ENCODE assay signal across 21 cellular contexts in the genomic region with DNA sequence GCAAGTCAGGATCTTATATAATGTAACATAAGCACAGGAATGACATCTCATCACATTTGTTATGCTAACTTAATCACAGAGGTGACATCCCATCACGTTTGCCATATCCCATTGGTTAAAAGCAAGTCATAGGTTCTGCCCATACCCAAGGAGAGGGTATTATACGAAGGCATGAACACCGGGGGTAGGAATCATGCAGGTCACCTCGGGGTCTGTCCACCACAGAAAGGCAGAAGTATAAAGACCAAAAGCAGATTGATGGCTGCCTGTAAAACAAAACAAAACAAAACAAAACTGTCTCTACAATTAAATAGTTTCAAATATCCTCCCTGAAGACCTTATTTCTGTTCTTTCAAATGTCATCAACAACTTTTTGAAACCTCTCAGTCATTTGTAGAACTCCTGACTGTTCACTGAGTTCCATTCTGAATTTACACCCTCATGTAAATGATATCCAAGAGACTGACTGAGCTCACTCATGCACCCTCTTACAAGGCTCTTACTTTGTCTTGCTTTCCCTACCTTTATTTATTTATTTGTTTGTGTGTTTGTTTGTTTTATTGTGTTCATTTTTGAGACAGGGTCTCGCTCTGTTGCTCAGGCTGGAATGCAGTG. TPM values are rescaled to one million over a fixed set of nuclear protein-coding genes. Genes with fewer than 3 reads are reported as not detected.
DNase-seq lines count a peak whose midpoint lies in the region; ATAC-seq and TF ChIP-seq lines count a peak whose summit lies in the region.
"Had no signal": no experiment of that assay in that cellular context is flagged by ENCODE, and none has a peak within 500 bp of the region (broad histone marks: within the 10 kb centered on the region; RNA-seq: fewer than 3 reads in every experiment).

No MANE protein-coding gene starts in this region.

- no peak overlapping the region for H3K4me2 ChIP-seq in MM.1S (ENCODE audit: low read depth, low read length)
- H3K4me2 ChIP-seq: smooth muscle cell had no signal

- ATAC-seq in GM18858 (IDR thresholded peaks at IDR 0.05; ENCODE audit: unreplicated experiment) (peak; percentile 71), GM21619 (IDR thresholded peaks at IDR 0.05; ENCODE audit: unreplicated experiment) (peak; percentile 70), HG02973 (IDR thresholded peaks at IDR 0.05; ENCODE audit: unreplicated experiment) (peak; percentile 67), SK-N-SH treated with all-trans-retinoic acid at 6 μM for 48 hours (no peak), HG02759 (IDR thresholded peaks at IDR 0.05; ENCODE audit: unreplicated experiment) (no peak)
- ATAC-seq in activated T-helper 17 cell treated with anti-CD3 and anti-CD28 coated beads, Interleukin-2, amount 50 U/mL, for 72 hours (replicated peaks) = peak; percentile 56
- ATAC-seq: heart left ventricle, HepG2, psoas muscle had no signal

- H3K4me3 ChIP-seq in MM.1S (ENCODE audit: low read length) = no peak overlapping the region
- H3K4me3 ChIP-seq: cardiac muscle cell, heart left ventricle, left ventricle myocardium inferior, psoas muscle, smooth muscle cell had no signal

- TF ChIP-seq CTCF in MM.1S (IDR thresholded peaks at IDR 0.05; ENCODE audit: low read length) (no peak), chondrocyte (IDR thresholded peaks at IDR 0.05) (no peak)

- H3K36me3 Mint-ChIP-seq in activated T-helper 17 cell treated with anti-CD3 and anti-CD28 coated beads, Interleukin-2, amount 50 U/mL, for 72 hours (ENCODE audit: low read depth) = no peaks in the 10 kb centered on the region
- no peaks in the 10 kb centered on the region for H3K36me3 Mint-ChIP-seq in chondrocyte (ENCODE audit: low read depth)

- H2AFZ ChIP-seq in MM.1S (ENCODE audit: low read length) = no peak overlapping the region

- H3K79me2 ChIP-seq in MM.1S (ENCODE audit: low read length) = no peaks in the 10 kb centered on the region

- peaks cover 12% of the 10 kb centered on the region for H3K27me3 Mint-ChIP-seq in activated T-helper 17 cell treated with anti-CD3 and anti-CD28 coated beads, Interleukin-2, amount 50 U/mL, for 72 hours
- peaks cover 2% of the 10 kb centered on the region for H3K27me3 Mint-ChIP-seq in chondrocyte (ENCODE audit: low read depth)

- no peak for DNase-seq in MM.1S
- no peak for DNase-seq in chondrocyte (ENCODE audit: low spot score)
- DNase-seq: activated CD4-positive, alpha-beta T cell treated with anti-CD3 and anti-CD28 coated beads for 4 hours; activated effector memory CD4-positive, alpha-beta T cell treated with anti-CD3 and anti-CD28 coated beads, Interleukin-2, amount 50 U/mL, for 16 hours; effector memory CD4-positive, alpha-beta T cell; heart left ventricle; left ventricle myocardium inferior; NCI-H1694 treated with DMSO at 0.1 percent for 48 hours; NCI-H2227 treated with DMSO at 0.1 percent for 48 hours; psoas muscle; stimulated activated CD4-positive, alpha-beta T cell treated with anti-CD3 and anti-CD28 coated beads, Interleukin-4, amount 100 ng/mL, for 4 hours had no signal

- no peak overlapping the region for H3K4me3 Mint-ChIP-seq in activated T-helper 17 cell treated with anti-CD3 and anti-CD28 coated beads, Interleukin-2, amount 50 U/mL, for 72 hours
- no peak overlapping the region for H3K4me3 Mint-ChIP-seq in chondrocyte (ENCODE audit: unreplicated experiment)
- H3K4me3 Mint-ChIP-seq: neural crest cell had no signal

- H3F3A ChIP-seq in MM.1S (ENCODE audit: insufficient read depth, low read length) = no peaks in the 10 kb centered on the region

- H3K4me1 ChIP-seq in MM.1S (ENCODE audit: low read length) = no peaks in the 10 kb centered on the region
- H3K4me1 ChIP-seq: heart left ventricle, left ventricle myocardium inferior, psoas muscle had no signal

- H3K4me1 Mint-ChIP-seq in activated T-helper 17 cell treated with anti-CD3 and anti-CD28 coated beads, Interleukin-2, amount 50 U/mL, for 72 hours = no peaks in the 10 kb centered on the region
- no peaks in the 10 kb centered on the region for H3K4me1 Mint-ChIP-seq in chondrocyte (ENCODE audit: low read depth)

- H3K9me2 ChIP-seq in MM.1S (replicated peaks; ENCODE audit: insufficient read depth, low read length) = no peaks in the 10 kb centered on the region

- no peaks in the 10 kb centered on the region for H3K36me3 ChIP-seq in MM.1S (replicated peaks; ENCODE audit: insufficient read depth, low read length)
- H3K36me3 ChIP-seq: cardiac muscle cell, heart left ventricle, left ventricle myocardium inferior had no signal

- no peak overlapping the region for H3K27ac ChIP-seq in MM.1S (ENCODE audit: low read length)
- H3K27ac ChIP-seq: cardiac muscle cell, heart left ventricle, left ventricle myocardium inferior, psoas muscle had no signal

- H3K27me3 ChIP-seq in MM.1S (replicated peaks; ENCODE audit: insufficient read depth, low read length) = 0 out of 2 replicates have a peak, but pooled peaks cover under 1% of the 10 kb centered on the region
- H3K27me3 ChIP-seq: cardiac muscle cell, heart left ventricle had no signal

- H4K20me1 ChIP-seq in MM.1S (ENCODE audit: insufficient read depth, low read length) = no peaks in the 10 kb centered on the region

- H3K27ac Mint-ChIP-seq in activated T-helper 17 cell treated with anti-CD3 and anti-CD28 coated beads, Interleukin-2, amount 50 U/mL, for 72 hours = no peak overlapping the region
- H3K27ac Mint-ChIP-seq in chondrocyte (ENCODE audit: unreplicated experiment) = no peak overlapping the region

- no peaks in the 10 kb centered on the region for H3K9me3 ChIP-seq in MM.1S (replicated peaks; ENCODE audit: insufficient read depth, low read length)
- H3K9me3 ChIP-seq: psoas muscle had no signal

- H3K9me3 Mint-ChIP-seq in activated T-helper 17 cell treated with anti-CD3 and anti-CD28 coated beads, Interleukin-2, amount 50 U/mL, for 72 hours = peaks cover 3% of the 10 kb centered on the region
- peaks cover 11% of the 10 kb centered on the region for H3K9me3 Mint-ChIP-seq in chondrocyte (ENCODE audit: low read depth)

- H3K9ac ChIP-seq in MM.1S (ENCODE audit: low read length) = no peak overlapping the region

TF ChIP-seq in SK-N-SH treated with all-trans-retinoic acid at 6 μM for 48 hours, 23 proteins besides CTCF, POLR2A, EP300 and RAD21 (continues in another document):
- TF ChIP-seq ISL1 (CRISPR knock-in tag; IDR thresholded peaks at IDR 0.05) (no peak), TCF4 (CRISPR knock-in tag; IDR thresholded peaks at IDR 0.05; ENCODE audit: borderline replicate concordance) (no peak), SNAI2 (CRISPR knock-in tag; IDR thresholded peaks at IDR 0.05) (no peak), GLIS3 (CRISPR knock-in tag; IDR thresholded peaks at IDR 0.05) (no peak), ESRRG (CRISPR knock-in tag; IDR thresholded peaks at IDR 0.05) (no peak), RARB (CRISPR knock-in tag; IDR thresholded peaks at IDR 0.05) (no peak), ZFP3 (CRISPR knock-in tag; IDR thresholded peaks at IDR 0.05) (no peak), ZFP30 (CRISPR knock-in tag; IDR thresholded peaks at IDR 0.05) (no peak), TOX (CRISPR knock-in tag; IDR thresholded peaks at IDR 0.05; ENCODE audit: borderline replicate concordance) (no peak), ZC3H10 (CRISPR knock-in tag; IDR thresholded peaks at IDR 0.05) (no peak)
- TF ChIP-seq, protein P1, sequence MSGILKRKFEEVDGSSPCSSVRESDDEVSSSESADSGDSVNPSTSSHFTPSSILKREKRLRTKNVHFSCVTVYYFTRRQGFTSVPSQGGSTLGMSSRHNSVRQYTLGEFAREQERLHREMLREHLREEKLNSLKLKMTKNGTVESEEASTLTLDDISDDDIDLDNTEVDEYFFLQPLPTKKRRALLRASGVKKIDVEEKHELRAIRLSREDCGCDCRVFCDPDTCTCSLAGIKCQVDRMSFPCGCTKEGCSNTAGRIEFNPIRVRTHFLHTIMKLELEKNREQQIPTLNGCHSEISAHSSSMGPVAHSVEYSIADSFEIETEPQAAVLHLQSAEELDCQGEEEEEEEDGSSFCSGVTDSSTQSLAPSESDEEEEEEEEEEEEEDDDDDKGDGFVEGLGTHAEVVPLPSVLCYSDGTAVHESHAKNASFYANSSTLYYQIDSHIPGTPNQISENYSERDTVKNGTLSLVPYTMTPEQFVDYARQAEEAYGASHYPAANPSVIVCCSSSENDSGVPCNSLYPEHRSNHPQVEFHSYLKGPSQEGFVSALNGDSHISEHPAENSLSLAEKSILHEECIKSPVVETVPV (CRISPR knock-in tag; IDR thresholded peaks at IDR 0.05) = no peak
- TF ChIP-seq, protein P2, sequence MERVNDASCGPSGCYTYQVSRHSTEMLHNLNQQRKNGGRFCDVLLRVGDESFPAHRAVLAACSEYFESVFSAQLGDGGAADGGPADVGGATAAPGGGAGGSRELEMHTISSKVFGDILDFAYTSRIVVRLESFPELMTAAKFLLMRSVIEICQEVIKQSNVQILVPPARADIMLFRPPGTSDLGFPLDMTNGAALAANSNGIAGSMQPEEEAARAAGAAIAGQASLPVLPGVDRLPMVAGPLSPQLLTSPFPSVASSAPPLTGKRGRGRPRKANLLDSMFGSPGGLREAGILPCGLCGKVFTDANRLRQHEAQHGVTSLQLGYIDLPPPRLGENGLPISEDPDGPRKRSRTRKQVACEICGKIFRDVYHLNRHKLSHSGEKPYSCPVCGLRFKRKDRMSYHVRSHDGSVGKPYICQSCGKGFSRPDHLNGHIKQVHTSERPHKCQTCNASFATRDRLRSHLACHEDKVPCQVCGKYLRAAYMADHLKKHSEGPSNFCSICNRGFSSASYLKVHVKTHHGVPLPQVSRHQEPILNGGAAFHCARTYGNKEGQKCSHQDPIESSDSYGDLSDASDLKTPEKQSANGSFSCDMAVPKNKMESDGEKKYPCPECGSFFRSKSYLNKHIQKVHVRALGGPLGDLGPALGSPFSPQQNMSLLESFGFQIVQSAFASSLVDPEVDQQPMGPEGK (CRISPR knock-in tag; IDR thresholded peaks at IDR 0.05; ENCODE audit: borderline replicate concordance) = no peak

RNA-seq across cellular contexts. Expression of a gene that starts 22.7 kb away (rescaled TPM):
- 10 to 100 TPM; 16.6 to 35.3 TPM for total RNA-seq in activated T-helper 17 cell treated with anti-CD3 and anti-CD28 coated beads, Interleukin-2, amount 50 U/mL, for 72 hours
- 30.9 to 35.4 TPM (median 35.3 TPM) in 3 replicates for total RNA-seq in chondrocyte

RNA-seq across cellular contexts. Expression of a gene that starts 47.4 kb away (rescaled TPM):
- 10 to 100 TPM; 29.8 to 33.5 TPM for total RNA-seq in activated T-helper 17 cell treated with anti-CD3 and anti-CD28 coated beads, Interleukin-2, amount 50 U/mL, for 72 hours
- total RNA-seq in chondrocyte = 46.4 to 56.6 TPM (median 50.3 TPM) in 3 replicates

RNA-seq across cellular contexts. Expression of a gene that starts 49.2 kb away (rescaled TPM):
- total RNA-seq in activated T-helper 17 cell treated with anti-CD3 and anti-CD28 coated beads, Interleukin-2, amount 50 U/mL, for 72 hours = under 1 TPM; 0.40 to 0.69 TPM
- 2.0 to 3.6 TPM (median 2.4 TPM) in 3 replicates for total RNA-seq in chondrocyte

Comparison
In these comparisons a context has a peak if more than half of its experiments do, and no peak if none do; other contexts are left out.
1. ATAC-seq: peak in GM18858 (single experiment), GM21619 (single experiment), HG02973 (single experiment) and activated T-helper 17 cell treated with anti-CD3 and anti-CD28 coated beads, Interleukin-2, amount 50 U/mL, for 72 hours (single experiment); none in SK-N-SH treated with all-trans-retinoic acid at 6 μM for 48 hours (single experiment) and HG02759 (single experiment).